Comparison of ENCODE assay signal across 1 cellular context in genomic region chr17:76262732-76263344, GRCh38.
TF ChIP-seq lines count a peak whose summit lies in the region.

No MANE protein-coding gene starts in this region.

TF ChIP-seq in IMR-90, 13 proteins besides CTCF, POLR2A, EP300 and RAD21 (continued from another document):
- TF ChIP-seq MAZ (IDR thresholded peaks at IDR 0.05; ENCODE audit: borderline replicate concordance, low read depth, low read length) (no peak), MXI1 (IDR thresholded peaks at IDR 0.05; ENCODE audit: borderline replicate concordance, low read depth, low read length) (no peak)
